In genomic region chr3:128484404-128485282, GRCh38 we compare ENCODE assay signal across 12 cellular contexts. TPM values are rescaled to one million over a fixed set of nuclear protein-coding genes. Genes with fewer than 3 reads are reported as not detected.
DNase-seq lines count a peak whose midpoint lies in the region; ATAC-seq and TF ChIP-seq lines count a peak whose summit lies in the region.
"Had no signal": no experiment of that assay in that cellular context is flagged by ENCODE, and none has a peak within 500 bp of the region (broad histone marks: within the 10 kb centered on the region; RNA-seq: fewer than 3 reads in every experiment).

No MANE protein-coding gene starts in this region.

- TF ChIP-seq CTCF in VCaP (conservative IDR thresholded peaks at IDR 0.05), result no peak
- TF ChIP-seq CTCF in left lung (IDR thresholded peaks at IDR 0.05), result no peak
- no peak for TF ChIP-seq CTCF in type B pancreatic cell (conservative IDR thresholded peaks at IDR 0.05)

- peaks cover 99% of the 10 kb centered on the region for H3K27me3 ChIP-seq in H7 (ENCODE audit: control insufficient read depth, insufficient read depth, low read length)
- peaks cover 87 to 100% of the 10 kb centered on the region in 2 donors for H3K27me3 ChIP-seq in left lung

- H3K4me3 ChIP-seq in H7 (ENCODE audit: insufficient read depth, low read depth, low read length) (no peak overlapping the region), left lung (peak overlapping the region; percentile 9 to 59)

- H3K27ac Mint-ChIP-seq in type B pancreatic cell, result no peak overlapping the region
- H3K27ac Mint-ChIP-seq: memory B cell had no signal

- peaks cover 29 to 59% of the 10 kb centered on the region in 2 donors for H3K4me1 ChIP-seq in left lung

- H3K27ac ChIP-seq in VCaP, result peak overlapping the region; percentile 98
- peak overlapping the region; percentile 33 to 62 for H3K27ac ChIP-seq in left lung

- intact Hi-C loops in left lung (cut with DNase I), result no loop called here

- H3K9me3 Mint-ChIP-seq in type B pancreatic cell, result no peaks in the 10 kb centered on the region
- H3K9me3 Mint-ChIP-seq: memory B cell had no signal

- DNase-seq in H7 (peak; percentile 85), left lung (peak in 1 of 2 donors; percentile 50), type B pancreatic cell (ENCODE audit: extremely low spot score, unreplicated experiment) (no peak), UCSD-AML1 (lab: John Stamatoyannopoulos, UW; ENCODE audit: unreplicated experiment) (no peak)
- no peak for DNase-seq in activated naive CD4-positive, alpha-beta T cell treated with anti-CD3 and anti-CD28 coated beads, Interleukin-2, amount 50 U/mL, for 16 hours
- DNase-seq: activated CD8-positive, alpha-beta memory T cell treated with anti-CD3 and anti-CD28 coated beads for 24 hours; NCI-H2081 treated with DMSO at 0.1 percent for 48 hours; stimulated activated naive CD8-positive, alpha-beta T cell treated with anti-CD3 and anti-CD28 coated beads, Interleukin-15, Interleukin-2, amounts not matched to agents 100 U/mL and 50 U/mL, for 24 hours had no signal

- H3K4me1 Mint-ChIP-seq in type B pancreatic cell (ENCODE audit: unreplicated experiment), result peaks cover 17% of the 10 kb centered on the region

- peaks cover 76% of the 10 kb centered on the region for H3K27me3 Mint-ChIP-seq in type B pancreatic cell

- no peaks in the 10 kb centered on the region for H3K9me3 ChIP-seq in left lung

- H3K36me3 ChIP-seq in H7 (replicated peaks; ENCODE audit: control insufficient read depth, insufficient read depth, low read length), result no peaks in the 10 kb centered on the region
- H3K36me3 ChIP-seq in left lung, result no peaks in the 10 kb centered on the region

- H3K36me3 Mint-ChIP-seq in type B pancreatic cell, result peaks cover 8% of the 10 kb centered on the region
- H3K36me3 Mint-ChIP-seq: memory B cell had no signal

- peak overlapping the region; percentile 83 for H3K4me3 Mint-ChIP-seq in type B pancreatic cell

- ATAC-seq in left lung, result no peak
- no peak for ATAC-seq in HG02870 (IDR thresholded peaks at IDR 0.05; ENCODE audit: unreplicated experiment)
- ATAC-seq: stimulated activated naive CD8-positive, alpha-beta T cell treated with anti-CD3 and anti-CD28 coated beads, Interleukin-15, Interleukin-2, amounts not matched to agents 100 U/mL and 50 U/mL, for 24 hours had no signal

RNA-seq across cellular contexts. Expression of gene GATA2, which starts 8.4 kb away (rescaled TPM):
- 3.9 and 5.4 TPM in 2 replicates for total RNA-seq in H7 (2014; rRNA removed; shearing (Covaris generic))
- total RNA-seq in left lung, result 10 to 100 TPM; 16.5 to 43.0 TPM
- total RNA-seq in type B pancreatic cell (ENCODE audit: low replicate concordance), result 14.1 and 23.9 TPM in 2 replicates

RNA-seq across cellular contexts. Expression of gene DNAJB8, which starts 18.0 kb away (rescaled TPM):
- total RNA-seq in H7 (2014; rRNA removed; shearing (Covaris generic)), result not detected in 2 replicates
- total RNA-seq in left lung (not detected), type B pancreatic cell (ENCODE audit: low replicate concordance) (not detected in 2 replicates)
- total RNA-seq: SK-MEL-5 had no signal
